Comparison of ENCODE assay signal across 9 cellular contexts in genomic region chr3:48598323-48599076, GRCh38. TPM values are rescaled to one million over a fixed set of nuclear protein-coding genes. Genes with fewer than 3 reads are reported as not detected.
DNase-seq lines count a peak whose midpoint lies in the region.
"Had no signal": no experiment of that assay in that cellular context is flagged by ENCODE, and none has a peak within 500 bp of the region (broad histone marks: within the 10 kb centered on the region; RNA-seq: fewer than 3 reads in every experiment).

No MANE protein-coding gene starts in this region.

- peaks cover 55% of the 10 kb centered on the region for H3K36me3 ChIP-seq in effector memory CD4-positive, alpha-beta T cell (ENCODE audit: control insufficient read depth, insufficient read depth, low read length)

- H3K27me3 ChIP-seq in effector memory CD4-positive, alpha-beta T cell (replicated peaks; ENCODE audit: control insufficient read depth, insufficient read depth, low read length, poor library complexity, severe bottlenecking) = peaks cover 5% of the 10 kb centered on the region

- peaks cover 5% of the 10 kb centered on the region for H3K4me1 ChIP-seq in effector memory CD4-positive, alpha-beta T cell (ENCODE audit: control insufficient read depth, insufficient read depth, low read length, poor library complexity, severe bottlenecking)

- no peaks in the 10 kb centered on the region for H3K9me3 ChIP-seq in effector memory CD4-positive, alpha-beta T cell (ENCODE audit: control insufficient read depth, low read length)

- peak; percentile 94 for DNase-seq in Daoy (ENCODE audit: low read depth)
- DNase-seq in T1000 (lab: John Stamatoyannopoulos, UW) = peak; percentile 93
- DNase-seq in foreskin melanocyte = peak; percentile 70
- DNase-seq in renal cortical epithelial cell (ENCODE audit: low read depth) = peak; percentile 82
- DNase-seq in KG1 (lab: John Stamatoyannopoulos, UW) = no peak
- no peak for DNase-seq in activated CD4-positive, alpha-beta T cell treated with anti-CD3 and anti-CD28 coated beads for 48 hours
- DNase-seq in effector memory CD4-positive, alpha-beta T cell = no peak
- no peak for DNase-seq in amygdala (lab: John Stamatoyannopoulos, UW)
- DNase-seq: cerebellar nuclear complex had no signal

- H3K4me3 ChIP-seq in effector memory CD4-positive, alpha-beta T cell (ENCODE audit: insufficient read depth, low read depth, low read length, poor library complexity, severe bottlenecking) = no peak overlapping the region

- H3K27ac ChIP-seq in effector memory CD4-positive, alpha-beta T cell (ENCODE audit: insufficient read depth, low read length, poor library complexity, severe bottlenecking) = no peak overlapping the region

RNA-seq across cellular contexts. Expression of gene COL7A1, which starts 3.4 kb away (rescaled TPM):
- total RNA-seq in Daoy (2014; rRNA removed; shearing (Covaris generic)) = 107 and 154 TPM in 2 replicates
- total RNA-seq in renal cortical epithelial cell = 129 and 165 TPM in 2 replicates

RNA-seq across cellular contexts. Expression of gene UQCRC1, which starts 10.9 kb away (rescaled TPM):
- total RNA-seq in Daoy (2014; rRNA removed; shearing (Covaris generic)) = 291 and 336 TPM in 2 replicates
- 549 and 618 TPM in 2 replicates for total RNA-seq in renal cortical epithelial cell

RNA-seq across cellular contexts. Expression of gene TMEM89, which starts 23.1 kb away (rescaled TPM):
- not detected in 2 replicates for total RNA-seq in Daoy (2014; rRNA removed; shearing (Covaris generic))
- not detected in 2 replicates for total RNA-seq in renal cortical epithelial cell

RNA-seq across cellular contexts. Expression of gene UCN2, which starts 34.9 kb away (rescaled TPM):
- 3.0 and 6.2 TPM in 2 replicates for total RNA-seq in Daoy (2014; rRNA removed; shearing (Covaris generic))
- total RNA-seq in renal cortical epithelial cell = 4.0 and 11.5 TPM in 2 replicates

RNA-seq across cellular contexts. Expression of gene SLC26A6, which starts 36.8 kb away (rescaled TPM):
- total RNA-seq in Daoy (2014; rRNA removed; shearing (Covaris generic)) = 5.5 and 11.3 TPM in 2 replicates
- total RNA-seq in renal cortical epithelial cell = 21.0 and 45.5 TPM in 2 replicates

Comparison
In these comparisons a context has a peak if more than half of its experiments do, and no peak if none do; other contexts are left out.
1. DNase-seq: peak in Daoy (single experiment), T1000 (single experiment), foreskin melanocyte (single experiment) and renal cortical epithelial cell (single experiment); none in KG1 (single experiment), activated CD4-positive, alpha-beta T cell treated with anti-CD3 and anti-CD28 coated beads for 48 hours (single experiment), effector memory CD4-positive, alpha-beta T cell (0 of 3) and amygdala (0 of 56).